19 cellular contexts compared by ENCODE assay signal in genomic region chrX:41133551-41133950, GRCh38. TPM values are rescaled to one million over a fixed set of nuclear protein-coding genes. Genes with fewer than 3 reads are reported as not detected.
DNase-seq lines count a peak whose midpoint lies in the region; ATAC-seq, FAIRE-seq and TF ChIP-seq lines count a peak whose summit lies in the region.
"Had no signal": no experiment of that assay in that cellular context is flagged by ENCODE, and none has a peak within 500 bp of the region (broad histone marks: within the 10 kb centered on the region; RNA-seq: fewer than 3 reads in every experiment).

No MANE protein-coding gene starts in this region.

- H3K4me3 Mint-ChIP-seq in central memory CD8-positive, alpha-beta T cell, result no peak overlapping the region
- H3K4me3 Mint-ChIP-seq in chondrocyte (ENCODE audit: unreplicated experiment), result no peak overlapping the region
- H3K4me3 Mint-ChIP-seq: CD4-positive, alpha-beta T cell; H9 had no signal

- H3K27me3 ChIP-seq in endothelial cell of umbilical vein (ENCODE audit: control insufficient read depth in 2 of 2, insufficient read depth in 2 of 2, low read length in 2 of 2), result no peaks in the 10 kb centered on the region

- no peak overlapping the region for H3K27ac ChIP-seq in endothelial cell of umbilical vein (ENCODE audit: insufficient read depth, low read depth, low read length)
- H3K27ac ChIP-seq: 22Rv1, A549, C4-2B, HL-60 had no signal

- no peak overlapping the region for H3K9ac ChIP-seq in endothelial cell of umbilical vein (replicated peaks; ENCODE audit: extremely low read depth, insufficient read depth, low read length)

- H3K4me1 Mint-ChIP-seq in central memory CD8-positive, alpha-beta T cell, result no peaks in the 10 kb centered on the region
- no peaks in the 10 kb centered on the region for H3K4me1 Mint-ChIP-seq in chondrocyte (ENCODE audit: low read depth)

- no peaks in the 10 kb centered on the region for H3K4me1 ChIP-seq in endothelial cell of umbilical vein (ENCODE audit: control insufficient read depth, extremely low read depth, insufficient read depth, low read length)

- H3K79me2 ChIP-seq in endothelial cell of umbilical vein (ENCODE audit: control insufficient read depth, insufficient read depth, low read length), result peaks cover 17% of the 10 kb centered on the region

- H3K36me3 ChIP-seq in endothelial cell of umbilical vein (ENCODE audit: control insufficient read depth in 2 of 2, extremely low read depth in 1 of 2, insufficient read depth in 2 of 2, low read length in 2 of 2), result peaks cover 0 to 3% of the 10 kb centered on the region in 2 experiments

- peak overlapping the region; percentile 71 for H3K27ac Mint-ChIP-seq in central memory CD8-positive, alpha-beta T cell (ENCODE audit: low read depth)
- no peak overlapping the region for H3K27ac Mint-ChIP-seq in chondrocyte (ENCODE audit: unreplicated experiment)
- H3K27ac Mint-ChIP-seq: CD4-positive, alpha-beta T cell had no signal

- TF ChIP-seq POLR2A in GM12892 (IDR thresholded peaks at IDR 0.05; ENCODE audit: low read depth, low read length), result no peak
- TF ChIP-seq POLR2A in endothelial cell of umbilical vein (IDR thresholded peaks at IDR 0.05; ENCODE audit: low read depth, low read length), result no peak

- BruUV-seq in endothelial cell of umbilical vein (replicated peaks; lab: Mats Ljungman, UMichigan), result no TSS peak

- intact Hi-C loops in endothelial cell of umbilical vein (cut with micrococcal nuclease), result no loop called here

- ATAC-seq in central memory CD8-positive, alpha-beta T cell (replicated peaks; ENCODE audit: extremely low read depth, poor library complexity, severe bottlenecking), result no peak
- ATAC-seq: A549 had no signal

- CTCF ChIA-PET in endothelial cell of umbilical vein (lab: Charles Lee), result no interaction called here

- H3K4me2 ChIP-seq in endothelial cell of umbilical vein (ENCODE audit: insufficient read depth, low read length), result no peak overlapping the region
- H3K4me2 ChIP-seq: A549 had no signal

- dilution Hi-C loops in endothelial cell of umbilical vein (cut with MboI; ENCODE audit: extremely low pct_ligation_motif_present, low sequenced_read_pairs), result no loop called here

- TF ChIP-seq CTCF in endothelial cell of umbilical vein (IDR thresholded peaks at IDR 0.05; ENCODE audit: extremely low read depth in 1 of 2, insufficient read depth in 1 of 2, low read depth in 1 of 2, low read length in 2 of 2) (no peak), chondrocyte (IDR thresholded peaks at IDR 0.05) (no peak)

- DNase-seq in GM12892 (ENCODE audit: insufficient read length) (no peak), NCI-H748 treated with DMSO at 0.1 percent for 48 hours (lab: John Stamatoyannopoulos, UW) (peak; percentile 19), endothelial cell of umbilical vein (ENCODE audit: low read depth, low spot score) (peak; percentile 29), HuH-7 (ENCODE audit: low spot score) (no peak), NCI-H526 (lab: John Stamatoyannopoulos, UW) (no peak), chondrocyte (ENCODE audit: low spot score) (no peak), iPS-NIHi11 (ENCODE audit: low spot score) (no peak)
- no peak for DNase-seq in central memory CD8-positive, alpha-beta T cell (ENCODE audit: low spot score in 2 of 2)
- DNase-seq: AML-193; CD4-positive, alpha-beta T cell; DMS153; DMS79; GDM1; H9; IMR-90 had no signal

- H2AFZ ChIP-seq in endothelial cell of umbilical vein (ENCODE audit: low read depth, low read length), result no peak overlapping the region

- H3K9me1 ChIP-seq in endothelial cell of umbilical vein (replicated peaks; ENCODE audit: control insufficient read depth, extremely low read depth, insufficient read depth, low read length), result no peaks in the 10 kb centered on the region

- H3K9me3 ChIP-seq in endothelial cell of umbilical vein (replicated peaks; ENCODE audit: control insufficient read depth, insufficient read depth, low read length), result no peaks in the 10 kb centered on the region
- H3K9me3 ChIP-seq: A549 had no signal

- H3K36me3 Mint-ChIP-seq in central memory CD8-positive, alpha-beta T cell (ENCODE audit: insufficient read depth), result peaks cover 46% of the 10 kb centered on the region
- H3K36me3 Mint-ChIP-seq in chondrocyte (ENCODE audit: low read depth), result peaks cover 7% of the 10 kb centered on the region

- H3K4me3 ChIP-seq in endothelial cell of umbilical vein (replicated peaks in 1 of 3; ENCODE audit: insufficient read depth in 1 of 3, low read depth in 1 of 3, low read length in 3 of 3), result no peak overlapping the region
- H3K4me3 ChIP-seq: A549 had no signal

- FAIRE-seq in GM12892 (lab: Jason Lieb, UNC) (peak; percentile 74), endothelial cell of umbilical vein (lab: Jason Lieb, UNC) (no peak)

- POLR2A ChIA-PET in endothelial cell of umbilical vein (lab: Charles Lee), result no interaction called here

- no peaks in the 10 kb centered on the region for H3K27me3 Mint-ChIP-seq in central memory CD8-positive, alpha-beta T cell
- no peaks in the 10 kb centered on the region for H3K27me3 Mint-ChIP-seq in chondrocyte (ENCODE audit: low read depth)
- H3K27me3 Mint-ChIP-seq: CD4-positive, alpha-beta T cell had no signal

- no peaks in the 10 kb centered on the region for H3K9me3 Mint-ChIP-seq in central memory CD8-positive, alpha-beta T cell
- H3K9me3 Mint-ChIP-seq in chondrocyte (ENCODE audit: low read depth), result peaks cover 2% of the 10 kb centered on the region
- H3K9me3 Mint-ChIP-seq: CD4-positive, alpha-beta T cell had no signal

- H4K20me1 ChIP-seq in endothelial cell of umbilical vein (replicated peaks; ENCODE audit: control insufficient read depth, extremely low read depth, insufficient read depth, low read length), result no peaks in the 10 kb centered on the region

TF ChIP-seq in endothelial cell of umbilical vein, 7 proteins besides CTCF, POLR2A, EP300 and RAD21:
- no peak for TF ChIP-seq EZH2 (IDR thresholded peaks at IDR 0.05; ENCODE audit: borderline replicate concordance, low read depth, low read length, severe bottlenecking)
- no peak for TF ChIP-seq FOS (IDR thresholded peaks at IDR 0.05; ENCODE audit: borderline replicate concordance, insufficient read depth, low read length)
- TF ChIP-seq JUN (IDR thresholded peaks at IDR 0.05; ENCODE audit: borderline replicate concordance, insufficient read depth, insufficient read length, low read depth), result no peak
- no peak for TF ChIP-seq GATA2 (IDR thresholded peaks at IDR 0.05; ENCODE audit: insufficient read depth, insufficient read length, low read depth, low read length)

RNA-seq across cellular contexts. Expression of gene USP9X, which starts 48.3 kb away (rescaled TPM):
- polyA plus RNA-seq in GM12892 (2012; ENCODE audit: missing spikeins), result 30.4 TPM
- 66.8 and 70.6 TPM in 2 replicates for total RNA-seq in endothelial cell of umbilical vein
- 10.8 and 13.7 TPM in 2 replicates for polyA plus RNA-seq in endothelial cell of umbilical vein
- 16.1 and 18.7 TPM in 2 replicates for polyA plus RNA-seq in endothelial cell of umbilical vein (2011; cell fraction: cytosol; rRNA removed)
- 38.9 and 43.9 TPM in 2 replicates for polyA plus RNA-seq in endothelial cell of umbilical vein (2011; cell fraction: nucleus; rRNA removed)
- polyA plus RNA-seq in endothelial cell of umbilical vein (2012), result 40.7 and 47.7 TPM in 2 replicates
- 248 and 251 TPM in 2 replicates for polyA minus RNA-seq in endothelial cell of umbilical vein
- 130 TPM for polyA minus RNA-seq in endothelial cell of umbilical vein (2011; cell fraction: cytosol; rRNA and poly(A)+ RNA removed)
- 140 and 229 TPM in 2 replicates for polyA minus RNA-seq in endothelial cell of umbilical vein (2011; cell fraction: nucleus; rRNA and poly(A)+ RNA removed)
- total RNA-seq in chondrocyte, result 85.9 to 101 TPM (median 86.3 TPM) in 3 replicates

Comparison
In these comparisons a context has a peak if more than half of its experiments do, and no peak if none do; other contexts are left out.
1. DNase-seq: peak in NCI-H748 treated with DMSO at 0.1 percent for 48 hours (single experiment) and endothelial cell of umbilical vein (single experiment); none in GM12892 (single experiment), central memory CD8-positive, alpha-beta T cell (0 of 2), HuH-7 (single experiment), NCI-H526 (0 of 2), chondrocyte (single experiment) and iPS-NIHi11 (single experiment).